ENCODE assay signal across 19 cellular contexts in the genomic region with DNA sequence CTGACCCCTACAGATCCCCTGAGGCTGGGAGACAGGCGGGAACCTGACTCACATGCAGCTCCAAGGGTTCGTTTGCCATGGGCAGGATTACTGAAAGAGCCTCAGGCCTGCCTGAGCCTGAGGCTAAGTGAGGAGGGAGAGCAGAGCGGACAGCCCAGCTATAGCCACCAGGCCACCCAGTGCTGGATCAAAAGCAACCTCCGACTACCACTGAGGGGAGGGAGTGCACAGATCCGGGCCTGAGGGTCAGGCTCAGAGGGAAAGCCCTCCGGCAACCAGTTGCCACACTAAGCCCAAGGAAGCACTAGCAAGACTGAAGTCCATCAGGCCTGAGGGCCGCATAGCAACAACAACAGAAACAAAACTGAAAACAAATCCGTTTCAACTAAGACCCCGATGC.
"Had no signal": no experiment of that assay in that cellular context is flagged by ENCODE, and none has a peak within 500 bp of the region (broad histone marks: within the 10 kb centered on the region; RNA-seq: fewer than 3 reads in every experiment).

No MANE protein-coding gene starts in this region.

- H3K27ac ChIP-seq: SJSA1, SK-N-MC had no signal

- H3K4me1 ChIP-seq: SJSA1 had no signal

- H3K27me3 ChIP-seq: MG63, SJSA1 had no signal

- DNase-seq: Karpas-422, KG1, MG63, NCI-H1092 treated with DMSO at 0.1 percent for 48 hours, NCI-H1436, NCI-H187, NCI-H2029, NCI-H2081 treated with DMSO at 0.1 percent for 48 hours, NCI-H2171 treated with DMSO at 0.1 percent for 48 hours, NCI-H345, NCI-H446 treated with DMSO at 0.1 percent for 48 hours, NCI-H510A treated with DMSO at 0.1 percent for 48 hours, NCI-H526, NCI-H748 treated with DMSO at 0.1 percent for 48 hours, Right ventricle myocardium superior, RPMI8226, SIG-M5 had no signal

- H3K9me3 ChIP-seq: MG63, SJSA1 had no signal

- H3K36me3 ChIP-seq: MG63, SJSA1 had no signal

- H3K4me3 ChIP-seq: MG63, SJSA1, SK-N-MC had no signal
